In genomic region chr15:66369773-66370651, GRCh38 we compare ENCODE assay signal across 8 cellular contexts. TPM values are rescaled to one million over a fixed set of nuclear protein-coding genes. Genes with fewer than 3 reads are reported as not detected.
DNase-seq lines count a peak whose midpoint lies in the region; ATAC-seq and TF ChIP-seq lines count a peak whose summit lies in the region.

No MANE protein-coding gene starts in this region.

- CTCF ChIA-PET in mammary epithelial cell (lab: Charles Lee; ENCODE audit: low non-redundant PET) = no interaction called here

- no peaks in the 10 kb centered on the region for H4K20me1 ChIP-seq in OCI-LY3 (ENCODE audit: insufficient read depth, low read length)
- H4K20me1 ChIP-seq in mammary epithelial cell (ENCODE audit: insufficient read depth, low read length) = no peaks in the 10 kb centered on the region

- no peak for TF ChIP-seq POLR2A in uterus (IDR thresholded peaks at IDR 0.05)

- H3K27me3 ChIP-seq in OCI-LY3 (ENCODE audit: low read depth, low read length) = no peaks in the 10 kb centered on the region
- no peaks in the 10 kb centered on the region for H3K27me3 ChIP-seq in mammary epithelial cell (ENCODE audit: insufficient read depth, low read length)
- H3K27me3 ChIP-seq in lower lobe of right lung (ENCODE audit: low read depth) = no peaks in the 10 kb centered on the region
- H3K27me3 ChIP-seq in uterus = no peaks in the 10 kb centered on the region

- in situ Hi-C loops in mammary epithelial cell (cut with MboI; ENCODE audit: low sequenced_read_pairs in 2 of 2) = no loop called here

- dilution Hi-C loops in mammary epithelial cell (cut with HindIII; ENCODE audit: low sequenced_read_pairs) = no loop called here

- ATAC-seq in lower lobe of right lung = peak; percentile 39 to 50
- no peak for ATAC-seq in HG03439 (IDR thresholded peaks at IDR 0.05; ENCODE audit: unreplicated experiment)

- TF ChIP-seq CTCF in OCI-LY3 (IDR thresholded peaks at IDR 0.05; ENCODE audit: low read depth, low read length) (no peak), mammary epithelial cell (conservative IDR thresholded peaks at IDR 0.05 in 1 of 2, IDR thresholded peaks at IDR 0.05 in 1 of 2; ENCODE audit: extremely low read depth in 1 of 2, insufficient read depth in 1 of 2, low read depth in 1 of 2, low read length in 2 of 2) (no peak), lower lobe of right lung (IDR thresholded peaks at IDR 0.05) (no peak), uterus (IDR thresholded peaks at IDR 0.05) (no peak)

- H3K9ac ChIP-seq in OCI-LY3 (ENCODE audit: low read length) (peak overlapping the region; percentile 49), mammary epithelial cell (ENCODE audit: insufficient read depth, low read length) (no peak overlapping the region)

- no peaks in the 10 kb centered on the region for H3K36me3 ChIP-seq in OCI-LY3 (replicated peaks; ENCODE audit: low read depth, low read length)
- no peaks in the 10 kb centered on the region for H3K36me3 ChIP-seq in mammary epithelial cell (ENCODE audit: insufficient read depth, low read length)
- no peaks in the 10 kb centered on the region for H3K36me3 ChIP-seq in lower lobe of right lung
- no peaks in the 10 kb centered on the region for H3K36me3 ChIP-seq in uterus

- 53% methylated on average over 11 of the region's 12 CpGs for WGBS in mammary epithelial cell (ENCODE audit: low coverage, missing lambda C conversion rate)

- intact Hi-C loops in mammary epithelial cell (cut with micrococcal nuclease) (no loop called here), lower lobe of right lung (cut with DNase I) (no loop called here), uterus (cut with DNase I; ENCODE audit: low total_unique reads) (no loop called here)

- BruUV-seq in mammary epithelial cell (replicated peaks; lab: Mats Ljungman, UMichigan) = TSS peak; percentile 46

- H3K27ac ChIP-seq in OCI-LY3 (ENCODE audit: low read length) (peak overlapping the region; percentile 32; the same call in 1 of the 2 replicates), mammary epithelial cell (ENCODE audit: insufficient read depth, low read depth, low read length) (no peak overlapping the region), lower lobe of right lung (peak overlapping the region; percentile 82), uterus (peak overlapping the region; percentile 34 to 37)

- H3K4me3 ChIP-seq in OCI-LY3 (ENCODE audit: low read length) (peak overlapping the region; percentile 67), mammary epithelial cell (replicated peaks in 1 of 3; ENCODE audit: insufficient read depth in 1 of 3, low read depth in 2 of 3, low read length in 3 of 3) (no peak overlapping the region), lower lobe of right lung (peak overlapping the region; percentile 50), uterus (peak overlapping the region in 1 of 2 donors; percentile 5)

- no peaks in the 10 kb centered on the region for H3K9me3 ChIP-seq in OCI-LY3 (ENCODE audit: insufficient read depth, low read length)
- H3K9me3 ChIP-seq in mammary epithelial cell (replicated peaks; ENCODE audit: insufficient read depth, low read length) = no peaks in the 10 kb centered on the region
- H3K9me3 ChIP-seq in lower lobe of right lung = peaks cover 4% of the 10 kb centered on the region
- H3K9me3 ChIP-seq in uterus = no peaks in the 10 kb centered on the region

- H3K4me2 ChIP-seq in OCI-LY3 (ENCODE audit: low read length) = peak overlapping the region; percentile 81
- no peak overlapping the region for H3K4me2 ChIP-seq in mammary epithelial cell (ENCODE audit: insufficient read depth, low read depth, low read length)

- H3K4me1 ChIP-seq in OCI-LY3 (ENCODE audit: low read length) = peaks cover 13% of the 10 kb centered on the region
- H3K4me1 ChIP-seq in mammary epithelial cell (ENCODE audit: insufficient read depth, low read length) = peaks cover 4% of the 10 kb centered on the region
- peaks cover 10% of the 10 kb centered on the region for H3K4me1 ChIP-seq in lower lobe of right lung
- H3K4me1 ChIP-seq in uterus = no peaks in the 10 kb centered on the region

- H3K79me2 ChIP-seq in OCI-LY3 (ENCODE audit: low read length) = no peaks in the 10 kb centered on the region
- no peaks in the 10 kb centered on the region for H3K79me2 ChIP-seq in mammary epithelial cell (ENCODE audit: insufficient read depth, low read length)

- peak; percentile 64 for DNase-seq in activated CD8-positive, alpha-beta memory T cell treated with anti-CD3 and anti-CD28 coated beads for 24 hours
- DNase-seq in activated CD8-positive, alpha-beta memory T cell treated with anti-CD3 and anti-CD28 coated beads, Interleukin-2, amount 50 U/mL, for 4 hours = no peak
- DNase-seq in mammary epithelial cell (no peak), lower lobe of right lung (no peak), uterus (no peak), ureter (ENCODE audit: low spot score) (no peak)

- peak overlapping the region; percentile 98 for H2AFZ ChIP-seq in OCI-LY3 (ENCODE audit: low read depth, low read length)
- peak overlapping the region; percentile 91 for H2AFZ ChIP-seq in mammary epithelial cell (ENCODE audit: low read depth, low read length)

RNA-seq across cellular contexts. Expression of gene TIPIN, which starts 13.5 kb away (rescaled TPM):
- total RNA-seq in mammary epithelial cell (10 to 100 TPM in 1 of 2 donors, 1 to 10 TPM in 1; 7.7 to 18.1 TPM), lower lobe of right lung (6.9 TPM), uterus (10 to 100 TPM in 2 of 4 donors, 1 to 10 TPM in 1, under 1 TPM in 1; 0.77 to 15.0 (median 8.7) TPM), ureter (10.6 TPM)
- polyA plus RNA-seq in mammary epithelial cell = 8.6 TPM
- 1.3 TPM for polyA minus RNA-seq in mammary epithelial cell

RNA-seq across cellular contexts. Expression of gene MAP2K1, which starts 16.7 kb away (rescaled TPM):
- total RNA-seq in mammary epithelial cell = 100 to 1,000 TPM in 1 of 2 donors, 10 to 100 TPM in 1; 29.8 to 104 TPM
- polyA plus RNA-seq in mammary epithelial cell = 70.6 TPM
- polyA minus RNA-seq in mammary epithelial cell = 92.7 TPM
- total RNA-seq in lower lobe of right lung = 53.6 TPM
- total RNA-seq in uterus = 10 to 100 TPM; 13.2 to 46.4 (median 33.5) TPM
- 23.1 TPM for total RNA-seq in ureter

Comparison
In these comparisons a context has a peak if more than half of its experiments do, and no peak if none do; other contexts are left out.
1. H3K4me3 ChIP-seq: peak in OCI-LY3 (single experiment) and lower lobe of right lung (single experiment); none in mammary epithelial cell (0 of 3).